In the genomic region with DNA sequence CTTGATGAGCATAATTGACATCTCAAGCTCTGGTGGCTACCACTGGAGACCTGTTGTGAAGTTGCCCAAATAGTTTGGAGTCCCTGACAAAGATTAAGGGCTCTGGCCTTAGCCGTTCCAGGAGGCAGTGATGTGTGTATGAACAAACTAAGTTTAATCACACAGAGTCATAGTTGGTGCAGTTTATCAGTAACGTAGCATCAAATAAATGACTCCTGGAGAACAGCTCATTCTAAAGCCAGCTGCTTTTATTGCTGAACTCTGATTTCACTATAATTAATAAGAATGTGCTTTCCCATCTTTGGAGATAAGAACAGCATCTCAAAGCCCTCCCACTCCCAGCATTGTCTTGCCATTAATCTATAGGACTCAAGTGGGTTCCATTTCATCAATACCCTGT, we compare ENCODE assay signal across 18 cellular contexts.
DNase-seq lines count a peak whose midpoint lies in the region; ATAC-seq and TF ChIP-seq lines count a peak whose summit lies in the region.
"Had no signal": no experiment of that assay in that cellular context is flagged by ENCODE, and none has a peak within 500 bp of the region (broad histone marks: within the 10 kb centered on the region; RNA-seq: fewer than 3 reads in every experiment).

No MANE protein-coding gene starts in this region.

- H3K4me3 Mint-ChIP-seq in activated CD4-positive, alpha-beta T cell treated with anti-CD3 and anti-CD28 coated beads, Interleukin-2, amount 10 ng/mL, durations not matched to agents 24 days and 14 days = no peak overlapping the region
- H3K4me3 Mint-ChIP-seq: CD8-positive, alpha-beta memory T cell had no signal

- H3K9ac ChIP-seq in PC-3 (ENCODE audit: low read length) = no peak overlapping the region
- H3K9ac ChIP-seq: BLaER1 treated with 17β-estradiol and CSF1 and Interleukin-3, amounts not matched to agents 10 nM and 100 nM had no signal

- no peaks in the 10 kb centered on the region for H4K20me1 ChIP-seq in PC-3 (ENCODE audit: low read length)
- H4K20me1 ChIP-seq: BLaER1 treated with 17β-estradiol and CSF1 and Interleukin-3, amounts not matched to agents 10 nM and 100 nM had no signal

- peaks cover 16% of the 10 kb centered on the region for H3K4me1 ChIP-seq in PC-3 (ENCODE audit: insufficient read depth, low read length)
- H3K4me1 ChIP-seq: BLaER1 treated with 17β-estradiol and CSF1 and Interleukin-3, amounts not matched to agents 10 nM and 100 nM had no signal

- H3K36me3 Mint-ChIP-seq in activated CD4-positive, alpha-beta T cell treated with anti-CD3 and anti-CD28 coated beads, Interleukin-2, amount 10 ng/mL, durations not matched to agents 24 days and 14 days (ENCODE audit: low read depth) = peaks cover 12% of the 10 kb centered on the region
- H3K36me3 Mint-ChIP-seq: CD8-positive, alpha-beta memory T cell had no signal

- no TSS peak for BruUV-seq in PC-3 (replicated peaks; lab: Mats Ljungman, UMichigan)

- H2AFZ ChIP-seq in PC-3 (ENCODE audit: low read length) = no peak overlapping the region
- H2AFZ ChIP-seq: PC-9 had no signal

- H3K36me3 ChIP-seq in PC-3 (ENCODE audit: low read depth, low read length) = no peaks in the 10 kb centered on the region
- H3K36me3 ChIP-seq: BLaER1 treated with 17β-estradiol and CSF1 and Interleukin-3, amounts not matched to agents 10 nM and 100 nM had no signal

- ATAC-seq in PC-3 (no peak), GM21526 (IDR thresholded peaks at IDR 0.05; ENCODE audit: low FRiP score, unreplicated experiment) (no peak), HG03025 (IDR thresholded peaks at IDR 0.05; ENCODE audit: low FRiP score, unreplicated experiment) (no peak)
- ATAC-seq: K562 had no signal

- H3K4me3 ChIP-seq in PC-3 (ENCODE audit: low read length) = no peak overlapping the region
- no peak overlapping the region for H3K4me3 ChIP-seq in fibroblast of mammary gland (ENCODE audit: control insufficient read depth, low read depth, low read length)
- H3K4me3 ChIP-seq: BLaER1 treated with 17β-estradiol and CSF1 and Interleukin-3, amounts not matched to agents 10 nM and 100 nM; K562; PC-9 had no signal

- H3K27ac ChIP-seq in PC-3 (ENCODE audit: low read length) = no peak overlapping the region
- H3K27ac ChIP-seq: BLaER1 treated with 17β-estradiol and CSF1 and Interleukin-3, amounts not matched to agents 10 nM and 100 nM; PC-9 had no signal

- no peaks in the 10 kb centered on the region for H3K79me2 ChIP-seq in PC-3 (ENCODE audit: low read length)

- CTCF ChIA-PET in PC-3 (lab: Charles Lee) = no interaction called here

- H3K9me3 Mint-ChIP-seq in activated CD4-positive, alpha-beta T cell treated with anti-CD3 and anti-CD28 coated beads, Interleukin-2, amount 10 ng/mL, durations not matched to agents 24 days and 14 days = peaks cover 14% of the 10 kb centered on the region

- no peaks in the 10 kb centered on the region for H3K9me3 ChIP-seq in PC-3 (ENCODE audit: low read length)
- H3K9me3 ChIP-seq: BLaER1 treated with 17β-estradiol and CSF1 and Interleukin-3, amounts not matched to agents 10 nM and 100 nM had no signal

- peak; percentile 52 for DNase-seq in EL
- peak; percentile 28 for DNase-seq in PC-3
- DNase-seq in fibroblast of mammary gland (ENCODE audit: low read depth) = peak; percentile 45
- peak; percentile 24 for DNase-seq in renal cortical epithelial cell (ENCODE audit: low read depth)
- no peak for DNase-seq in NAMALWA (ENCODE audit: low spot score)
- no peak for DNase-seq in activated CD4-positive, alpha-beta T cell treated with anti-CD3 and anti-CD28 coated beads, Interleukin-2, amount 10 ng/mL, durations not matched to agents 24 days and 14 days
- DNase-seq: CD8-positive, alpha-beta memory T cell; DND-41; NCI-H1436 treated with DMSO at 0.1 percent for 48 hours; NCI-H2029 treated with DMSO at 0.1 percent for 48 hours; NCI-H2171 treated with DMSO at 0.1 percent for 48 hours; NCI-H748 treated with DMSO at 0.1 percent for 48 hours; PC-9; SW 1271 had no signal

- intact Hi-C loops in PC-3 (cut with micrococcal nuclease) = loop anchor here (5.0 kb wide), 2 partner anchors 42 to 107 kb away; no protein-coding TSS in a partner anchor
- intact Hi-C loops in activated CD4-positive, alpha-beta T cell treated with anti-CD3 and anti-CD28 coated beads, Interleukin-2, amount 10 ng/mL, durations not matched to agents 24 days and 14 days (cut with micrococcal nuclease) = no loop called here

- no peaks in the 10 kb centered on the region for H3F3A ChIP-seq in PC-3 (ENCODE audit: low read length, unreplicated experiment)

- POLR2A ChIA-PET in PC-3 (lab: Charles Lee; ENCODE audit: unreplicated experiment) = interaction anchor here (0.6 kb wide), 1 partner anchor 617 kb away, joined by 6 read pairs; no protein-coding TSS in a partner anchor

- no peaks in the 10 kb centered on the region for H3K9me2 ChIP-seq in PC-3 (replicated peaks; ENCODE audit: low read length)

- no peak overlapping the region for H3K4me2 ChIP-seq in PC-3 (ENCODE audit: low read length)
- H3K4me2 ChIP-seq: BLaER1 treated with 17β-estradiol and CSF1 and Interleukin-3, amounts not matched to agents 10 nM and 100 nM; PC-9 had no signal

- TF ChIP-seq CTCF in PC-3 (conservative IDR thresholded peaks at IDR 0.05; ENCODE audit: low read depth, low read length) (no peak), fibroblast of mammary gland (conservative IDR thresholded peaks at IDR 0.05; ENCODE audit: control insufficient read depth, insufficient read depth, low read depth, low read length) (no peak)

- peaks cover 6% of the 10 kb centered on the region for H3K4me1 Mint-ChIP-seq in activated CD4-positive, alpha-beta T cell treated with anti-CD3 and anti-CD28 coated beads, Interleukin-2, amount 10 ng/mL, durations not matched to agents 24 days and 14 days
- H3K4me1 Mint-ChIP-seq: CD8-positive, alpha-beta memory T cell had no signal

- H3K27ac Mint-ChIP-seq in activated CD4-positive, alpha-beta T cell treated with anti-CD3 and anti-CD28 coated beads, Interleukin-2, amount 10 ng/mL, durations not matched to agents 24 days and 14 days = no peak overlapping the region
- H3K27ac Mint-ChIP-seq: CD8-positive, alpha-beta memory T cell had no signal

- H3K27me3 ChIP-seq in PC-3 (ENCODE audit: low read length) = no peaks in the 10 kb centered on the region
- H3K27me3 ChIP-seq: BLaER1 treated with 17β-estradiol and CSF1 and Interleukin-3, amounts not matched to agents 10 nM and 100 nM had no signal

- no peaks in the 10 kb centered on the region for H3K27me3 Mint-ChIP-seq in activated CD4-positive, alpha-beta T cell treated with anti-CD3 and anti-CD28 coated beads, Interleukin-2, amount 10 ng/mL, durations not matched to agents 24 days and 14 days
- H3K27me3 Mint-ChIP-seq: CD8-positive, alpha-beta memory T cell had no signal

Comparison
In these comparisons a context has a peak if more than half of its experiments do, and no peak if none do; other contexts are left out.
1. DNase-seq: peak in EL (single experiment), PC-3 (single experiment), fibroblast of mammary gland (single experiment) and renal cortical epithelial cell (single experiment); none in NAMALWA (single experiment) and activated CD4-positive, alpha-beta T cell treated with anti-CD3 and anti-CD28 coated beads, Interleukin-2, amount 10 ng/mL, durations not matched to agents 24 days and 14 days (single experiment).